In the genomic region with DNA sequence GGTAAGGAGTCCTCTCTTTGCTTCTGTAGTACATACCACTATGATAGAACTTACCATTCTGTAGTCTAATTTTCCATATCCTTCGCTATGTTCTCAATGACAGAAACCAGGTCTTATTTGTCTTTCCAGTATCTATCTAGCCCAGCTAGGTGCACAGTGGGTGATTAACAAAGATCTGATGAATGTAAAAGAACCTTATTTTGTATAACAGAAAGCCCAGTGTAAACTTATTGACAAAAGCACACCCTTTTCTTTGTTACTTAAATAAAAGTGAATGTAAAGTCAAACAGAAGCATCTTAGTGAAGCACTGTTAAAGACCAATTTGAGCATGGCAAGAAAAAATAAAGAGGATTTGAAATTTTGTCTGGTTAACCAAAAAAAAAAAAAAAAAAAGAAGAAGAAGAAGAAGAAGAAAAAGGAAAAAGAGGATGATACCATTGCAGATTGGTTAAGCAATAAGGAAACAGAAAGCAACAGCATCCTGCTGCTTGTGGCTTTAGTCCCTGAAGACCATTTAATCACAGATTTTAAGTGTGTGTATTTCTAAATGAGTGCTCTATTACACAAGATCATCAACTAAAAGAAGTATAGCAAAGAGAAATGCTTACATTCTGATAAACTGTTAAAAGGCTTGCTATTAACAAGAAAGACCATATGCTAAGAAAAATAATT, we compare ENCODE assay signal across 8 cellular contexts. TPM values are rescaled to one million over a fixed set of nuclear protein-coding genes. Genes with fewer than 3 reads are reported as not detected.
DNase-seq lines count a peak whose midpoint lies in the region; ATAC-seq and TF ChIP-seq lines count a peak whose summit lies in the region.

No MANE protein-coding gene starts in this region.

- H3K4me1 Mint-ChIP-seq in memory B cell = peaks cover 24% of the 10 kb centered on the region

- no peak overlapping the region for H3K4me2 ChIP-seq in OCI-LY7 (ENCODE audit: low read length)

- no peaks in the 10 kb centered on the region for H3K27me3 ChIP-seq in breast epithelium

- H3K27me3 Mint-ChIP-seq in memory B cell = no peaks in the 10 kb centered on the region

- no TSS peak for BruUV-seq in OCI-LY7 (replicated peaks; lab: Mats Ljungman, UMichigan)

- TF ChIP-seq POLR2A in breast epithelium (IDR thresholded peaks at IDR 0.05) = no peak

- no peak overlapping the region for H3K27ac ChIP-seq in OCI-LY7 (ENCODE audit: low read depth, low read length, poor library complexity, severe bottlenecking)
- H3K27ac ChIP-seq in breast epithelium = no peak overlapping the region

- H3K27ac Mint-ChIP-seq in memory B cell = peak overlapping the region; percentile 12

- H3K36me3 Mint-ChIP-seq in memory B cell = no peaks in the 10 kb centered on the region

- DNase-seq in OCI-LY7 (ENCODE audit: low spot score) (peak; percentile 8), memory B cell (ENCODE audit: low spot score in 2 of 2) (no peak), breast epithelium (ENCODE audit: low spot score in 2 of 2) (no peak), AG08396 (ENCODE audit: low spot score) (no peak), glomerular visceral epithelial cell (ENCODE audit: extremely low spot score) (no peak)

- CTCF ChIA-PET in OCI-LY7 (lab: Charles Lee; ENCODE audit: unreplicated experiment) = no interaction called here

- H3K9me2 ChIP-seq in OCI-LY7 (ENCODE audit: insufficient read depth, low read length) = no peaks in the 10 kb centered on the region

- H3K4me3 Mint-ChIP-seq in memory B cell = no peak overlapping the region

- ATAC-seq in GM18517 (IDR thresholded peaks at IDR 0.05; ENCODE audit: unreplicated experiment) (peak; percentile 46), HG02588 (IDR thresholded peaks at IDR 0.05; ENCODE audit: unreplicated experiment) (peak; percentile 56), memory B cell (ENCODE audit: low read depth) (peak; percentile 86), GM19035 (IDR thresholded peaks at IDR 0.05; ENCODE audit: unreplicated experiment) (no peak)

- H3K79me2 ChIP-seq in OCI-LY7 (ENCODE audit: insufficient read depth, low read depth, low read length) = no peaks in the 10 kb centered on the region

- H3K4me1 ChIP-seq in OCI-LY7 (ENCODE audit: insufficient read depth, low read length, poor library complexity, severe bottlenecking) (no peaks in the 10 kb centered on the region), breast epithelium (no peaks in the 10 kb centered on the region)

- intact Hi-C loops in OCI-LY7 (cut with micrococcal nuclease; ENCODE audit: unreplicated experiment) = no loop called here
- intact Hi-C loops in breast epithelium (cut with DNase I; ENCODE audit: low total_unique reads) = no loop called here

- no peak overlapping the region for H2AFZ ChIP-seq in OCI-LY7 (ENCODE audit: low read length)

- no peaks in the 10 kb centered on the region for H3K9me3 Mint-ChIP-seq in memory B cell

- TF ChIP-seq CTCF in OCI-LY7 (conservative IDR thresholded peaks at IDR 0.05; ENCODE audit: low read length) (no peak), breast epithelium (IDR thresholded peaks at IDR 0.05) (no peak)

- H3K9me3 ChIP-seq in OCI-LY7 (ENCODE audit: low read length) = no peaks in the 10 kb centered on the region
- H3K9me3 ChIP-seq in breast epithelium = no peaks in the 10 kb centered on the region

- H3K4me3 ChIP-seq in OCI-LY7 (ENCODE audit: low read depth, low read length, poor library complexity, severe bottlenecking) = no peak overlapping the region
- no peak overlapping the region for H3K4me3 ChIP-seq in breast epithelium

- H3K36me3 ChIP-seq in OCI-LY7 (ENCODE audit: insufficient read depth, low read length) = no peaks in the 10 kb centered on the region
- H3K36me3 ChIP-seq in breast epithelium = no peaks in the 10 kb centered on the region

- 0 out of 2 replicates have a peak, but pooled peaks cover 7% of the 10 kb centered on the region for H4K20me1 ChIP-seq in OCI-LY7 (ENCODE audit: insufficient read depth, low read length)

- POLR2A ChIA-PET in OCI-LY7 (lab: Charles Lee) = no interaction called here

RNA-seq across cellular contexts. Expression of gene MEGF9, which starts 21.2 kb away (rescaled TPM):
- total RNA-seq in OCI-LY7 (2014; rRNA removed; shearing (Covaris generic)) = 4.8 and 5.1 TPM in 2 replicates
- total RNA-seq in OCI-LY7 (2022) (10.2 and 10.6 TPM in 2 replicates), breast epithelium (10 to 100 TPM; 22.0 to 30.3 (median 27.2) TPM)
